Comparison of ENCODE assay signal across 1 cellular context in genomic region chr16:3865241-3865640, GRCh38.
TF ChIP-seq lines count a peak whose summit lies in the region.

No MANE protein-coding gene starts in this region.

TF ChIP-seq in K562, 482 proteins besides CTCF, POLR2A, EP300 and RAD21 (continued from another document):
- TF ChIP-seq ZNF589 (CRISPR knock-in tag; IDR thresholded peaks at IDR 0.05; ENCODE audit: low read depth) (no peak), CBFA2T2 (conservative IDR thresholded peaks at IDR 0.05) (peak; percentile 34; the same call in 1 of the 2 replicates), BMI1 (IDR thresholded peaks at IDR 0.05; ENCODE audit: low read length) (no peak), HDGF (IDR thresholded peaks at IDR 0.05) (no peak), ETV1 (tag; conservative IDR thresholded peaks at IDR 0.05; ENCODE audit: low read depth) (no peak), TCFL5 (CRISPR knock-in tag; conservative IDR thresholded peaks at IDR 0.05) (no peak), FOXK2 (conservative IDR thresholded peaks at IDR 0.05 in 1 of 2, IDR thresholded peaks at IDR 0.05 in 1 of 2; ENCODE audit: low read depth in 2 of 2) (no peak), ZNF121 (CRISPR knock-in tag; conservative IDR thresholded peaks at IDR 0.05) (no peak), MXI1 (IDR thresholded peaks at IDR 0.05; ENCODE audit: low read depth, low read length) (no peak), POLR2AphosphoS2 (IDR thresholded peaks at IDR 0.05; ENCODE audit: low read length) (no peak), PURB (CRISPR knock-in tag; IDR thresholded peaks at IDR 0.05; ENCODE audit: low read depth) (no peak), TCF3 (CRISPR knock-in tag; IDR thresholded peaks at IDR 0.05) (peak; percentile 42), SAP30 (IDR thresholded peaks at IDR 0.05; ENCODE audit: borderline replicate concordance, insufficient read depth, low read depth, low read length, poor library complexity, severe bottlenecking) (no peak), CBX8 (IDR thresholded peaks at IDR 0.05; ENCODE audit: borderline replicate concordance, extremely low read depth, low read depth, low read length, poor library complexity, severe bottlenecking) (no peak), SLC30A9 (CRISPR knock-in tag; IDR thresholded peaks at IDR 0.05) (no peak), TSC22D4 (tag; IDR thresholded peaks at IDR 0.05) (no peak), ZNF717 (CRISPR knock-in tag; IDR thresholded peaks at IDR 0.05) (no peak), CCAR2 (IDR thresholded peaks at IDR 0.05; ENCODE audit: low read depth, low read length) (no peak), ZSCAN32 (CRISPR knock-in tag; IDR thresholded peaks at IDR 0.05) (no peak), RBM14 (IDR thresholded peaks at IDR 0.05; ENCODE audit: borderline replicate concordance, insufficient read depth, low read depth, low read length) (no peak), RNF2 (IDR thresholded peaks at IDR 0.05) (no peak), YY1 (IDR thresholded peaks at IDR 0.05; ENCODE audit: borderline replicate concordance in 1 of 3, control insufficient read depth in 1 of 3, extremely low read depth in 1 of 3, insufficient read depth in 3 of 3, insufficient read length in 1 of 3, insufficient replicate concordance in 2 of 3, low read depth in 1 of 3, low read length in 2 of 3) (no peak), ZBTB43 (CRISPR knock-in tag; IDR thresholded peaks at IDR 0.05) (no peak), FOXA3 (CRISPR knock-in tag; conservative IDR thresholded peaks at IDR 0.05 in 1 of 2, IDR thresholded peaks at IDR 0.05 in 1 of 2) (peak in 1 of 2 experiments; percentile 50; a peak in 2 of 4 replicates)
- TF ChIP-seq, protein P1, sequence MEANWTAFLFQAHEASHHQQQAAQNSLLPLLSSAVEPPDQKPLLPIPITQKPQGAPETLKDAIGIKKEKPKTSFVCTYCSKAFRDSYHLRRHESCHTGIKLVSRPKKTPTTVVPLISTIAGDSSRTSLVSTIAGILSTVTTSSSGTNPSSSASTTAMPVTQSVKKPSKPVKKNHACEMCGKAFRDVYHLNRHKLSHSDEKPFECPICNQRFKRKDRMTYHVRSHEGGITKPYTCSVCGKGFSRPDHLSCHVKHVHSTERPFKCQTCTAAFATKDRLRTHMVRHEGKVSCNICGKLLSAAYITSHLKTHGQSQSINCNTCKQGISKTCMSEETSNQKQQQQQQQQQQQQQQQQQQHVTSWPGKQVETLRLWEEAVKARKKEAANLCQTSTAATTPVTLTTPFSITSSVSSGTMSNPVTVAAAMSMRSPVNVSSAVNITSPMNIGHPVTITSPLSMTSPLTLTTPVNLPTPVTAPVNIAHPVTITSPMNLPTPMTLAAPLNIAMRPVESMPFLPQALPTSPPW (CRISPR knock-in tag; IDR thresholded peaks at IDR 0.05), result no peak
- TF ChIP-seq, protein P2, sequence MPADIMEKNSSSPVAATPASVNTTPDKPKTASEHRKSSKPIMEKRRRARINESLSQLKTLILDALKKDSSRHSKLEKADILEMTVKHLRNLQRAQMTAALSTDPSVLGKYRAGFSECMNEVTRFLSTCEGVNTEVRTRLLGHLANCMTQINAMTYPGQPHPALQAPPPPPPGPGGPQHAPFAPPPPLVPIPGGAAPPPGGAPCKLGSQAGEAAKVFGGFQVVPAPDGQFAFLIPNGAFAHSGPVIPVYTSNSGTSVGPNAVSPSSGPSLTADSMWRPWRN (IDR thresholded peaks at IDR 0.05; ENCODE audit: low read depth), result no peak
- TF ChIP-seq, protein P3, sequence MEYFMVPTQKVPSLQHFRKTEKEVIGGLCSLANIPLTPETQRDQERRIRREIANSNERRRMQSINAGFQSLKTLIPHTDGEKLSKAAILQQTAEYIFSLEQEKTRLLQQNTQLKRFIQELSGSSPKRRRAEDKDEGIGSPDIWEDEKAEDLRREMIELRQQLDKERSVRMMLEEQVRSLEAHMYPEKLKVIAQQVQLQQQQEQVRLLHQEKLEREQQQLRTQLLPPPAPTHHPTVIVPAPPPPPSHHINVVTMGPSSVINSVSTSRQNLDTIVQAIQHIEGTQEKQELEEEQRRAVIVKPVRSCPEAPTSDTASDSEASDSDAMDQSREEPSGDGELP (CRISPR knock-in tag; IDR thresholded peaks at IDR 0.05; ENCODE audit: borderline replicate concordance), result no peak
